Comparison of ENCODE assay signal across 10 cellular contexts in the genomic region with DNA sequence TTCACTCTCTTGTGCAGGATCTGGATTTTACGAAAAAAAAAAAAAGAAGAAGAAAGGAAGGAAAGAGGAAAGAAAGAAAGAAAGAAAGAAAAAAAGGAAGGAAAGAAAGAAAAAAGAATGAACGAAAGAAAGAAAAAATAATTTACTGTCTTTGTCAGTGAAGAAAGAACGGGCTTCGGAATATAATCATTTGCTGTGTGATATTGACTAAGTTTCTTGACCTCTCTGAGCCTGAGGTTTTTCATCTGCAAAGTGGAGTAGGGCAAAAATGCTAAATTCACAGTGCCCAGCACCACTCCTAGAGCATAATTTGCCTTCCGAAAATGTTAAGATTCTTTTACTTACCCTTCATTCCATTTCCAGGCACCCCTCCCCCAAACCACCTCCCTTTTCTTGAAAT. TPM values are rescaled to one million over a fixed set of nuclear protein-coding genes. Genes with fewer than 3 reads are reported as not detected.
DNase-seq lines count a peak whose midpoint lies in the region; ATAC-seq and TF ChIP-seq lines count a peak whose summit lies in the region.
"Had no signal": no experiment of that assay in that cellular context is flagged by ENCODE, and none has a peak within 500 bp of the region (broad histone marks: within the 10 kb centered on the region; RNA-seq: fewer than 3 reads in every experiment).

No MANE protein-coding gene starts in this region.

- H3K27me3 ChIP-seq in BE2C (no peaks in the 10 kb centered on the region), Loucy (ENCODE audit: insufficient read depth, low read length, poor library complexity, severe bottlenecking) (no peaks in the 10 kb centered on the region)

- no peaks in the 10 kb centered on the region for H3K9me3 ChIP-seq in BE2C
- H3K9me3 ChIP-seq in Loucy (ENCODE audit: insufficient read depth, low read depth, low read length): no peaks in the 10 kb centered on the region
- H3K9me3 ChIP-seq: neutrophil had no signal

- TF ChIP-seq CTCF in BE2C (IDR thresholded peaks at IDR 0.05; ENCODE audit: low read depth, low read length) (no peak), Loucy (conservative IDR thresholded peaks at IDR 0.05; ENCODE audit: low read length) (no peak)

- peaks cover 35 to 45% of the 10 kb centered on the region in 2 donors for H3K27me3 Mint-ChIP-seq in natural killer cell treated with Interleukin-12 subunit alpha and Interleukin-12 subunit beta and Interleukin-15 and Interleukin-18, amount 100 ng/mL, for 72 hours

- peak overlapping the region; percentile 65 for H3K4me3 Mint-ChIP-seq in natural killer cell treated with Interleukin-12 subunit alpha and Interleukin-12 subunit beta and Interleukin-15 and Interleukin-18, amount 100 ng/mL, for 72 hours

- peak overlapping the region; percentile 55 for H3K9ac ChIP-seq in Loucy (ENCODE audit: low read depth, low read length, poor library complexity, severe bottlenecking)

- peak overlapping the region in 1 of 2 donors; percentile 35 for H3K27ac Mint-ChIP-seq in natural killer cell treated with Interleukin-12 subunit alpha and Interleukin-12 subunit beta and Interleukin-15 and Interleukin-18, amount 100 ng/mL, for 72 hours

- peaks cover 5% of the 10 kb centered on the region; the same call in 1 of the 2 replicates for H3F3A ChIP-seq in Loucy (ENCODE audit: low read depth)

- no peak overlapping the region for H2AFZ ChIP-seq in Loucy (ENCODE audit: low read length)

- H3K79me2 ChIP-seq in Loucy (ENCODE audit: insufficient read depth, low read length): peaks cover 5% of the 10 kb centered on the region; the same call in 1 of the 2 replicates

- H3K4me2 ChIP-seq in Loucy (ENCODE audit: low read depth, low read length, poor library complexity, severe bottlenecking): peak overlapping the region; percentile 84

- H3K4me1 Mint-ChIP-seq in natural killer cell treated with Interleukin-12 subunit alpha and Interleukin-12 subunit beta and Interleukin-15 and Interleukin-18, amount 100 ng/mL, for 72 hours (ENCODE audit: low read depth in 2 of 2): peaks cover 37 to 41% of the 10 kb centered on the region in 2 donors

- DNase-seq in BE2C (no peak), foreskin melanocyte (no peak), NCI-H187 treated with DMSO at 0.1 percent for 48 hours (lab: John Stamatoyannopoulos, UW) (no peak), NCI-H2171 (lab: John Stamatoyannopoulos, UW) (no peak), CD1c-positive myeloid dendritic cell (ENCODE audit: extremely low spot score) (no peak)
- DNase-seq in natural killer cell treated with Interleukin-12 subunit alpha and Interleukin-12 subunit beta and Interleukin-15 and Interleukin-18, amount 100 ng/mL, for 72 hours (ENCODE audit: low spot score): no peak
- DNase-seq: activated CD4-positive, CD25-positive, alpha-beta regulatory T cell treated with anti-CD3 and anti-CD28 coated beads, Interleukin-2, amount 50 U/mL, for 72 hours had no signal

- H3K4me1 ChIP-seq in BE2C (peaks cover 6% of the 10 kb centered on the region), Loucy (ENCODE audit: insufficient read depth, low read length, poor library complexity, severe bottlenecking) (peaks cover 36% of the 10 kb centered on the region)

- H3K36me3 ChIP-seq in BE2C (peaks cover 14% of the 10 kb centered on the region), Loucy (ENCODE audit: insufficient read depth, low read length) (no peaks in the 10 kb centered on the region)
- H3K36me3 ChIP-seq: neutrophil had no signal

- H3K9me2 ChIP-seq in Loucy (replicated peaks; ENCODE audit: low read depth, low read length): no peaks in the 10 kb centered on the region

- H3K9me3 Mint-ChIP-seq in natural killer cell treated with Interleukin-12 subunit alpha and Interleukin-12 subunit beta and Interleukin-15 and Interleukin-18, amount 100 ng/mL, for 72 hours: no peaks in the 10 kb centered on the region

- H3K36me3 Mint-ChIP-seq in natural killer cell treated with Interleukin-12 subunit alpha and Interleukin-12 subunit beta and Interleukin-15 and Interleukin-18, amount 100 ng/mL, for 72 hours: no peaks in the 10 kb centered on the region

- H3K27ac ChIP-seq in cingulate gyrus (ENCODE audit: low read depth, low read length): peak overlapping the region; percentile 54
- H3K27ac ChIP-seq: neutrophil had no signal

- no peak for ATAC-seq in natural killer cell treated with Interleukin-12 subunit alpha and Interleukin-12 subunit beta and Interleukin-15 and Interleukin-18, amount 100 ng/mL, for 72 hours

- H3K4me3 ChIP-seq in BE2C (ENCODE audit: low read depth, low read length) (peak overlapping the region; percentile 83), Loucy (ENCODE audit: low read length, poor library complexity, severe bottlenecking) (peak overlapping the region; percentile 67)

- no peaks in the 10 kb centered on the region for H4K20me1 ChIP-seq in Loucy (ENCODE audit: insufficient read depth, low read length, poor library complexity, severe bottlenecking)

RNA-seq across cellular contexts. Expression of gene CCR10, which starts 0.3 kb away (rescaled TPM):
- 89.7 TPM for polyA plus RNA-seq in BE2C (2012; ENCODE audit: insufficient read depth, insufficient read length, low read depth)
- not detected for total RNA-seq in natural killer cell treated with Interleukin-12 subunit alpha and Interleukin-12 subunit beta and Interleukin-15 and Interleukin-18, amount 100 ng/mL, for 72 hours

RNA-seq across cellular contexts. Expression of gene CNTNAP1, which starts 0.4 kb away (rescaled TPM):
- 73.9 TPM for polyA plus RNA-seq in BE2C (2012; ENCODE audit: insufficient read depth, insufficient read length, low read depth)
- under 1 TPM; 0.17 to 0.39 TPM for total RNA-seq in natural killer cell treated with Interleukin-12 subunit alpha and Interleukin-12 subunit beta and Interleukin-15 and Interleukin-18, amount 100 ng/mL, for 72 hours

RNA-seq across cellular contexts. Expression of gene PLEKHH3, which starts 5.2 kb away (rescaled TPM):
- 150 TPM for polyA plus RNA-seq in BE2C (2012; ENCODE audit: insufficient read depth, insufficient read length, low read depth)
- under 1 TPM in 1 of 2 donors, not detected in 1; 0.73 TPM for total RNA-seq in natural killer cell treated with Interleukin-12 subunit alpha and Interleukin-12 subunit beta and Interleukin-15 and Interleukin-18, amount 100 ng/mL, for 72 hours

RNA-seq across cellular contexts. Expression of gene TUBG2, which starts 22.9 kb away (rescaled TPM):
- polyA plus RNA-seq in BE2C (2012; ENCODE audit: insufficient read depth, insufficient read length, low read depth): 74.4 TPM
- 1 to 10 TPM; 3.9 to 8.0 TPM for total RNA-seq in natural killer cell treated with Interleukin-12 subunit alpha and Interleukin-12 subunit beta and Interleukin-15 and Interleukin-18, amount 100 ng/mL, for 72 hours
